In the genomic region with DNA sequence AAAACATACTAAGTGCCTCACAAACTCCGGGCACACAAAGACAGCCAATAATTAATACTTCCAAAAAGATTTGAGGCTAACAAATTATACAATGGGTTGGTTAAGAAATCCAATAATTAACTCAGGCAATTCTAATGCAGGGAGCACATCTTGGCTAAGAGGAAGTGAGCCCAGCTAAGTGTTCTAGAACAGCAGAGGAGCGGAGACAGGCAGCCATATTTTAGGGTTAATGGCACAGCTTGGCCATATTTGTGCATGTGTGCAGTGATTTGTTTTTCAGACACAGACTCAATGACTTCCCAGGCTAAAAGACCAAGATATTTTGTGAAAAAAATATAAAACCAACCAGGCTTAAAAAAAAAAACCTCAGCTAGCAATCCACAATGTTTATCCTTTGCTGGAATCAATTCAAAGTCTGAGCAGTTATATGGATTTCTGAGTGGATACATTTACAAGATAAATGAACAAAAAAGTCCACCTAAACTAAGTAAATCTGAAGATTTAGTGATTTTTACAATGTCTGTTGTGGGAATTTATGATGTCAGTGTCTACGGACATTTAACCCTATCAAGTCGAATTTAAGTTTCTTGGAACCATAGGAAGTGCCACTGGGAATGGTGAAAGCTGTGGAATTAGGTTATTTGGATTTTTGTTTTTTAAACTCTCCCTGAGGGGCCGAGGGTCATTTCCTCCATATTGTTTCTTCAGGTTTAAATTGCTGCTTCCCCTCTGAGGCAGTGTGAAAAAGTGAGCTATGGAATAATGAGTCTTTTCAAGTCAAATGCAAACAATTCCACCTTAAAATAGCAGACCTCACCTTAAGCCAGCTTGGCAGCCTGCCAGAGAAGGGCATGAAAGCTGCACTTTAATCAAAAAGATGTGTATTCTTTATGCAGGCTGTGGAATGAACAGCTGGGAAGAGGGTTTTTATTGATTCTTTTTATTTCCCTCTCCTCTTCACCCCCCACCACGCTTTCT, we compare ENCODE assay signal across 8 cellular contexts.
DNase-seq lines count a peak whose midpoint lies in the region; ATAC-seq and TF ChIP-seq lines count a peak whose summit lies in the region.

No MANE protein-coding gene starts in this region.

- no peak overlapping the region for H2AFZ ChIP-seq in fibroblast of lung (ENCODE audit: low read length)

- H3K36me3 ChIP-seq in fibroblast of lung (ENCODE audit: control insufficient read depth, insufficient read depth, low read length) (no peaks in the 10 kb centered on the region), tibial artery (no peaks in the 10 kb centered on the region)

- peak overlapping the region; percentile 60 for H3K27ac Mint-ChIP-seq in type B pancreatic cell

- H3K9me3 ChIP-seq in fibroblast of lung (ENCODE audit: control insufficient read depth, insufficient read depth, low read depth, low read length) (no peaks in the 10 kb centered on the region), tibial artery (no peaks in the 10 kb centered on the region)

- H3K4me1 ChIP-seq in fibroblast of lung (ENCODE audit: control insufficient read depth, extremely low read depth, insufficient read depth, low read length) (peaks cover 3% of the 10 kb centered on the region), tibial artery (peaks cover 0 to 8% (median 4%) of the 10 kb centered on the region in 4 donors)

- H3K9ac ChIP-seq in fibroblast of lung (ENCODE audit: insufficient read depth, low read length) = no peak overlapping the region

- H3K27me3 Mint-ChIP-seq in type B pancreatic cell = no peaks in the 10 kb centered on the region

- H3K4me3 ChIP-seq in fibroblast of lung (replicated peaks in 1 of 4; ENCODE audit: control extremely low read depth in 1 of 4, insufficient read depth in 1 of 4, low read depth in 3 of 4, low read length in 4 of 4) (no peak overlapping the region), tibial artery (no peak overlapping the region)

- H3K27me3 ChIP-seq in fibroblast of lung (ENCODE audit: control insufficient read depth, insufficient read depth, low read length) (no peaks in the 10 kb centered on the region), tibial artery (no peaks in the 10 kb centered on the region)

- ATAC-seq in left cardiac atrium = no peak
- ATAC-seq in Right ventricle myocardium inferior = no peak
- no peak for ATAC-seq in HG03565 (IDR thresholded peaks at IDR 0.05; ENCODE audit: unreplicated experiment)

- intact Hi-C loops in left cardiac atrium (cut with DNase I) (no loop called here), Right ventricle myocardium inferior (cut with DNase I) (no loop called here), tibial artery (cut with DNase I; ENCODE audit: low total_unique reads) (no loop called here)

- no peaks in the 10 kb centered on the region for H4K20me1 ChIP-seq in fibroblast of lung (ENCODE audit: control insufficient read depth, extremely low read depth, insufficient read depth, low read length)

- H3K79me2 ChIP-seq in fibroblast of lung (ENCODE audit: control insufficient read depth, insufficient read depth, low read length) = no peaks in the 10 kb centered on the region

- peaks cover 9% of the 10 kb centered on the region for H3K9me3 Mint-ChIP-seq in type B pancreatic cell

- no peak overlapping the region for H3K4me2 ChIP-seq in fibroblast of lung (ENCODE audit: extremely low read depth, insufficient read depth, low read length)

- no peak for TF ChIP-seq CTCF in fibroblast of lung (conservative IDR thresholded peaks at IDR 0.05 in 1 of 2, IDR thresholded peaks at IDR 0.05 in 1 of 2; ENCODE audit: low read depth in 1 of 2, low read length in 2 of 2)
- TF ChIP-seq CTCF in type B pancreatic cell (conservative IDR thresholded peaks at IDR 0.05) = no peak
- no peak for TF ChIP-seq CTCF in tibial artery (IDR thresholded peaks at IDR 0.05)

- no peaks in the 10 kb centered on the region for H3K36me3 Mint-ChIP-seq in type B pancreatic cell

- H3K4me1 Mint-ChIP-seq in type B pancreatic cell (ENCODE audit: unreplicated experiment) = peaks cover 68% of the 10 kb centered on the region

- no peak overlapping the region for H3K27ac ChIP-seq in fibroblast of lung (ENCODE audit: insufficient read depth, low read length)
- H3K27ac ChIP-seq in tibial artery = no peak overlapping the region

- H3K4me3 Mint-ChIP-seq in type B pancreatic cell = peak overlapping the region; percentile 70

- DNase-seq in left cardiac atrium (peak; percentile 25), Right ventricle myocardium inferior (ENCODE audit: missing footprints) (no peak), NCI-H524 (lab: John Stamatoyannopoulos, UW) (peak; percentile 37 to 87), fibroblast of lung (ENCODE audit: low read depth in 2 of 2) (peak; percentile 59 to 65), type B pancreatic cell (ENCODE audit: extremely low spot score, unreplicated experiment) (no peak), NCI-H526 treated with DMSO at 0.1 percent for 48 hours (lab: John Stamatoyannopoulos, UW) (no peak), tibial artery (no peak)

Comparison
In these comparisons a context has a peak if more than half of its experiments do, and no peak if none do; other contexts are left out.
1. DNase-seq: peak in left cardiac atrium (single experiment), NCI-H524 (2 of 2) and fibroblast of lung (2 of 2); none in Right ventricle myocardium inferior (single experiment), type B pancreatic cell (single experiment), NCI-H526 treated with DMSO at 0.1 percent for 48 hours (single experiment) and tibial artery (0 of 2).